18 cellular contexts compared by ENCODE assay signal in genomic region chr2:10885479-10885863, GRCh38. TPM values are rescaled to one million over a fixed set of nuclear protein-coding genes. Genes with fewer than 3 reads are reported as not detected.
DNase-seq lines count a peak whose midpoint lies in the region; ATAC-seq, FAIRE-seq and TF ChIP-seq lines count a peak whose summit lies in the region.
"Had no signal": no experiment of that assay in that cellular context is flagged by ENCODE, and none has a peak within 500 bp of the region (broad histone marks: within the 10 kb centered on the region; RNA-seq: fewer than 3 reads in every experiment).

No MANE protein-coding gene starts in this region.

- H3K4me2 ChIP-seq in BLaER1: peak overlapping the region; percentile 76
- no peak overlapping the region for H3K4me2 ChIP-seq in neuronal stem cell (ENCODE audit: insufficient read depth, low read length, poor library complexity, severe bottlenecking)
- H3K4me2 ChIP-seq in OCI-LY7 (ENCODE audit: low read length): no peak overlapping the region
- H3K4me2 ChIP-seq: PC-9 had no signal

- BruUV-seq in OCI-LY7 (replicated peaks; lab: Mats Ljungman, UMichigan): no TSS peak

- no peak overlapping the region for H4K91ac ChIP-seq in neuronal stem cell (ENCODE audit: low read depth, low read length, poor library complexity)

- intact Hi-C loops in kidney (cut with DNase I): no loop called here
- intact Hi-C loops in OCI-LY7 (cut with micrococcal nuclease; ENCODE audit: unreplicated experiment): no loop called here

- no peak overlapping the region for H2AK5ac ChIP-seq in neuronal stem cell (ENCODE audit: low read depth, low read length)

- H3K4me3 ChIP-seq in BLaER1 (no peak overlapping the region), kidney (ENCODE audit: low read length in 2 of 2) (peak overlapping the region in 1 of 2 donors; percentile 58), neuronal stem cell (ENCODE audit: low read length in 2 of 2) (no peak overlapping the region), OCI-LY7 (ENCODE audit: low read depth, low read length, poor library complexity, severe bottlenecking) (no peak overlapping the region)
- H3K4me3 ChIP-seq: PC-9 had no signal

- H2AFZ ChIP-seq in neuronal stem cell (ENCODE audit: low read length) (peak overlapping the region; percentile 83), OCI-LY7 (ENCODE audit: low read length) (no peak overlapping the region)
- H2AFZ ChIP-seq: PC-9 had no signal

- no peak overlapping the region for H2BK12ac ChIP-seq in neuronal stem cell (ENCODE audit: low read length)

- FAIRE-seq in kidney (lab: Jason Lieb, UNC): no peak
- FAIRE-seq: HTR-8/SVneo had no signal

- H3K9me2 ChIP-seq in OCI-LY7 (ENCODE audit: insufficient read depth, low read length): no peaks in the 10 kb centered on the region

- H3K27me3 ChIP-seq in BLaER1 (no peaks in the 10 kb centered on the region), neuronal stem cell (ENCODE audit: control insufficient read depth in 3 of 3, insufficient read depth in 3 of 3, low read depth in 1 of 3, low read length in 3 of 3) (no peaks in the 10 kb centered on the region)

- no peak for TF ChIP-seq CTCF in kidney (IDR thresholded peaks at IDR 0.05; ENCODE audit: borderline replicate concordance, extremely low read depth, insufficient read depth)
- no peak for TF ChIP-seq CTCF in OCI-LY7 (conservative IDR thresholded peaks at IDR 0.05; ENCODE audit: low read length)

- no peak overlapping the region for H3K23ac ChIP-seq in neuronal stem cell (ENCODE audit: low read depth, low read length, poor library complexity)

- H3K4ac ChIP-seq in neuronal stem cell (ENCODE audit: low read length): no peak overlapping the region

- ATAC-seq in HG03108 (IDR thresholded peaks at IDR 0.05; ENCODE audit: unreplicated experiment): no peak

- no peaks in the 10 kb centered on the region for H3K36me3 ChIP-seq in BLaER1
- no peaks in the 10 kb centered on the region for H3K36me3 ChIP-seq in kidney (ENCODE audit: control insufficient read depth in 1 of 2, insufficient read depth in 2 of 2, low read length in 2 of 2)
- no peaks in the 10 kb centered on the region for H3K36me3 ChIP-seq in neuronal stem cell (replicated peaks in 1 of 2; ENCODE audit: control insufficient read depth in 2 of 2, insufficient read depth in 2 of 2, low read length in 2 of 2)
- H3K36me3 ChIP-seq in OCI-LY7 (ENCODE audit: insufficient read depth, low read length): no peaks in the 10 kb centered on the region

- H2BK15ac ChIP-seq in neuronal stem cell (ENCODE audit: low read length): no peak overlapping the region

- H3K9me3 ChIP-seq in BLaER1 (peaks cover 28% of the 10 kb centered on the region), kidney (ENCODE audit: control insufficient read depth in 1 of 2, low read length in 2 of 2) (no peaks in the 10 kb centered on the region), neuronal stem cell (replicated peaks in 1 of 2; ENCODE audit: control insufficient read depth in 2 of 2, insufficient read depth in 1 of 2, low read depth in 1 of 2, low read length in 2 of 2) (no peaks in the 10 kb centered on the region), OCI-LY7 (ENCODE audit: low read length) (no peaks in the 10 kb centered on the region)
- H3K9me3 ChIP-seq: Caco-2 had no signal

- no CpG with 5 or more reads among the region's 5 CpGs for WGBS in neuronal stem cell (ENCODE audit: extremely low coverage in 2 of 2, insufficient read length in 2 of 2, insufficient replicate concordance in 1 of 2), 2 donors

- no peak overlapping the region for H2BK5ac ChIP-seq in neuronal stem cell (ENCODE audit: low read length)

- H3K79me1 ChIP-seq in neuronal stem cell (ENCODE audit: low read depth, low read length): no peaks in the 10 kb centered on the region

- CTCF ChIA-PET in OCI-LY7 (lab: Charles Lee; ENCODE audit: unreplicated experiment): no interaction called here

- H3K14ac ChIP-seq in neuronal stem cell (ENCODE audit: low read length): no peak overlapping the region

- DNase-seq in caudate nucleus (lab: John Stamatoyannopoulos, UW): no peak
- no peak for DNase-seq in kidney
- no peak for DNase-seq in neuronal stem cell (ENCODE audit: low spot score)
- DNase-seq in NCI-H446 treated with DMSO at 0.1 percent for 48 hours (lab: John Stamatoyannopoulos, UW): no peak
- DNase-seq in OCI-LY7 (ENCODE audit: low spot score): no peak
- DNase-seq in iPS-NIHi11 (ENCODE audit: low spot score): no peak
- DNase-seq: Caco-2; CD4-positive, CD25-positive, alpha-beta regulatory T cell; EL; H9; NCI-H1105 treated with DMSO at 0.1 percent for 48 hours; NCI-H187 treated with DMSO at 0.1 percent for 48 hours; NCI-H748 treated with DMSO at 0.1 percent for 48 hours had no signal

- H3K27ac ChIP-seq in BLaER1 (no peak overlapping the region), caudate nucleus (ENCODE audit: low read depth, low read length) (peak overlapping the region; percentile 45), kidney (ENCODE audit: low read depth in 2 of 2, low read length in 2 of 2) (peak overlapping the region; percentile 40 to 65), neuronal stem cell (replicated peaks; ENCODE audit: low read length) (no peak overlapping the region), OCI-LY7 (ENCODE audit: low read depth, low read length, poor library complexity, severe bottlenecking) (no peak overlapping the region)
- H3K27ac ChIP-seq: HL-60, PC-9 had no signal

- no peaks in the 10 kb centered on the region for H3K79me2 ChIP-seq in OCI-LY7 (ENCODE audit: insufficient read depth, low read depth, low read length)

- no peak overlapping the region for H2BK120ac ChIP-seq in neuronal stem cell (ENCODE audit: low read depth, low read length)

- POLR2A ChIA-PET in OCI-LY7 (lab: Charles Lee): interaction anchor here (0.7 kb wide), 1 partner anchor 43 kb away, joined by 5 read pairs; no protein-coding TSS in a partner anchor

- H4K20me1 ChIP-seq in BLaER1 (no peaks in the 10 kb centered on the region), OCI-LY7 (ENCODE audit: insufficient read depth, low read length) (no peaks in the 10 kb centered on the region)

- H3K9ac ChIP-seq in BLaER1 (no peak overlapping the region), kidney (ENCODE audit: low read length in 2 of 2) (no peak overlapping the region), neuronal stem cell (ENCODE audit: low read depth, low read length, poor library complexity) (no peak overlapping the region)

- H3K4me1 ChIP-seq in BLaER1: peaks cover 27% of the 10 kb centered on the region
- peaks cover 4 to 15% of the 10 kb centered on the region in 2 donors for H3K4me1 ChIP-seq in kidney (ENCODE audit: control insufficient read depth in 1 of 2, insufficient read depth in 1 of 2, low read depth in 1 of 2, low read length in 2 of 2)
- H3K4me1 ChIP-seq in neuronal stem cell (ENCODE audit: control insufficient read depth in 2 of 2, insufficient read depth in 1 of 2, low read depth in 1 of 2, low read length in 2 of 2): peaks cover 17 to 24% of the 10 kb centered on the region in 2 donors
- no peaks in the 10 kb centered on the region for H3K4me1 ChIP-seq in OCI-LY7 (ENCODE audit: insufficient read depth, low read length, poor library complexity, severe bottlenecking)

- no peak overlapping the region for H4K8ac ChIP-seq in neuronal stem cell (ENCODE audit: low read depth, low read length)

- H3K18ac ChIP-seq in neuronal stem cell (ENCODE audit: low read length): no peak overlapping the region

RNA-seq across cellular contexts. Expression of gene KCNF1, which starts 26.3 kb away (rescaled TPM):
- total RNA-seq in kidney (0.63 TPM), OCI-LY7 (2022) (not detected in 2 replicates)
- 0.67 TPM for polyA plus RNA-seq in kidney (ENCODE audit: insufficient read depth, low read depth, low replicate concordance)
- polyA plus RNA-seq in neuronal stem cell (2013, experiment 1 of 2): 0.14 TPM
- 0.08 TPM for polyA plus RNA-seq in neuronal stem cell (2013, experiment 2 of 2)
- total RNA-seq in OCI-LY7 (2014; rRNA removed; shearing (Covaris generic)): not detected in 2 replicates
- total RNA-seq: CD4-positive, CD25-positive, alpha-beta regulatory T cell had no signal
- polyA plus RNA-seq: CD4-positive, CD25-positive, alpha-beta regulatory T cell had no signal

Comparison
In these comparisons a context has a peak if more than half of its experiments do, and no peak if none do; other contexts are left out.
1. H3K27ac ChIP-seq: peak in caudate nucleus (single experiment) and kidney (2 of 2); none in BLaER1 (single experiment), neuronal stem cell (single experiment) and OCI-LY7 (single experiment).